Comparison of ENCODE assay signal across 1 cellular context in the genomic region with DNA sequence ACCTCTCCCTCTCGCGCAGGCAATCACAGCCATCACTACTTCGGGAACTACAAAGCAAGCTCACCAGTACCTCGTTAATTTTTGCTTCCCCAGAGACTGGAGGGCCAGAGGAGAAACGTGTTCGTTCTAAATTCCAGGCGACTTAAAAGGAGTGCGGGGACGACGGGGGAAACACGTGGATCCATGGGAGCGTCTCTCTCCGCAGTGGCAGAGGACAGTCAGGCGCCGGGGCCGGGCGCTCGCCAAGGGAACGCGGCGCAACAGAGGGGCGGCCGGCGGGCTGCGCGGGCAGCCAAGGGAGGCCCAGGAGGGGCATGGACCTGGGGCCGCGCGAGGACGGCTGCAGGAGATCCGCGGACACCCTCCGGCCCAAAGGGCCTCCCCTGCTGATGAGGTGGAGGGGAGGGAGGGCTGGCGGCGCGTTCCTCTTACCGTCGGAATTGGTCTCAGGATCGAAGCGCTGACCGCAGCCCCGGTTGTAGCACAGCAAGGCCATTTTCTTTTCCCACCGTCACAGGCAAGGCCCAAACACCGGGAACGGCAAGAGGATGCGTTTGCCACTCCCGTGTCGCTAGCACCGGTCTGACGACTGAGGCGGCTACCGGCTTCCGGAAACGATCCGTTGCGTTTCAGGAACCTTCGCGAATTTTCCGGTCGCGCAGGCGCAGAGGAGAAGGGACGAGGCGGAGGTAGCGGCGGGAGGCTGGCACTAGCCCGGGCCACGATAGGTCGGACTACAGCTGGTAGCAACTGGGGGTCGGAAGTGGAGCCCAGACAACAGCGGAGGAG.
A peak's percentile ranks its signal among the peaks of the same experiment; 100 is the strongest.
TF ChIP-seq lines count a peak whose summit lies in the region.

Gene CHORDC1, minus strand, starts transcription at position 591 of the 789 bp plus-strand sequence. Its CDS starts 95 bp downstream, at position 496.

TF ChIP-seq in SK-N-SH, 30 proteins besides CTCF, POLR2A, EP300 and RAD21 (continued from another document):
- TF ChIP-seq MXI1 (IDR thresholded peaks at IDR 0.05; ENCODE audit: low read depth, low read length): peak; percentile 92
TF ChIP-seq in SK-N-SH: peak in this region for 11.
